ENCODE assay signal across 8 cellular contexts in the genomic region with DNA sequence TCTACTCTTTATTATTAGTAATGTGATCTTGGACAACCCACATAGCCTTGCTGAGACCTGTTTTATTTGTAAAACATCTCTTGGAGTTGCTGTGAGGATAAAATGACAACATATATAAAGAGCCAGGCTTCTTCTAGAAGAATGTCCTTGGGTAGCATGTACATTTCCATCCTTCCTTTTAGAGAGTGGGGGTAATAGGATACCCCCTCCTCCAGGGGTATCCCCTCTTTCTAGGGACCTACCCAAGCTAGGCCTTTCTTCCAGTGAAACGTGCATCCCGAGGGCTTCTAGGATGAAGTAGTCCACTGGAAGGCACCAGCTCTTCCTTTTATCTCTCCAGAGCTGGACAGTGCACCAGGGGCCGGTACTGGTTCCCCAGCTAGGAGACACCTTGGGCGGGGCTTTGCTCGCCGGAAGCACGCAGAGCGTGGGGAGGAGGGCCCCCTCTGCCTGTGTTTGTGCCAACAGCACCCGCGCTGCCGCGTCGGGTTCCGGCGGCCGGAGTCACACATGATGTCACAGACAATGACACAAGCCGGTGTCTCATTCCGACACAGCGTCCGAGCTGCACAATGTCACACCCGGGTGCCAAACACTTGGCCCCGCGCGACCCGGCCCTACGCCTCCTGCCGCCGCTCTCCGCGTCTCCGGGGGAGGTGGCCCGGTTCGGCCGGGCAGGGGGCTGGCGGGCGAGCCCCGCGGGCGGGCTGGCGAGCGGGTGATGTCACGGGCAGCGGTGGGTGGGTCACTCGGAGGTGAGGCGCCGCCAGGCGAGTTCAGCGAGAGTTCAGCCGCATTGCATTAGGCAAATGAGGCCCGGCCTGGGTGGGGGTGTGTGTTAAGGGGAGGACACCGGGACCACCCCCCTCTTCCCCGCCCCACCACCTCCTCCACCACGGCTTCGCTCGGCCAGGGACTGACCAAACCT. TPM values are rescaled to one million over a fixed set of nuclear protein-coding genes. Genes with fewer than 3 reads are reported as not detected.
DNase-seq lines count a peak whose midpoint lies in the region; ATAC-seq, FAIRE-seq and TF ChIP-seq lines count a peak whose summit lies in the region.

No MANE protein-coding gene starts in this region.

- H3K36me3 ChIP-seq in H1 (ENCODE audit: control insufficient read depth in 2 of 4, insufficient read depth in 4 of 4, low read length in 3 of 4) (no peaks in the 10 kb centered on the region), mesodermal cell (ENCODE audit: control insufficient read depth, insufficient read depth, low read length) (peaks cover 9% of the 10 kb centered on the region)

- peaks cover 21 to 44% of the 10 kb centered on the region in 2 experiments for H4K20me1 ChIP-seq in H1 (replicated peaks in 1 of 2; ENCODE audit: control insufficient read depth in 1 of 2, insufficient read depth in 2 of 2, low read length in 2 of 2)

- H4K8ac ChIP-seq in H1 (ENCODE audit: extremely low read depth, insufficient read depth, low read length) = peak overlapping the region; percentile 46; the same call in 1 of the 2 replicates

- H4K5ac ChIP-seq in H1 (ENCODE audit: insufficient read length, low read depth, low read length) = no peak overlapping the region

- no peak for TF ChIP-seq RAD21 in H1 (IDR thresholded peaks at IDR 0.05 in 1 of 2, conservative IDR thresholded peaks at IDR 0.05 in 1 of 2; ENCODE audit: low read depth in 2 of 2, low read length in 2 of 2)

- POLR2A ChIA-PET in H1 (lab: Charles Lee; ENCODE audit: partially characterized antibody) = interaction anchor here (1.2 to 27.8 kb wide), 2 partner anchors 10 to 38 kb away, joined by 3 to 570 read pairs; a partner anchor contains a TSS

- no peak overlapping the region for H4K91ac ChIP-seq in H1 (replicated peaks; ENCODE audit: insufficient read length, low read length)

- H3K18ac ChIP-seq in H1 (ENCODE audit: extremely low read depth, low read length) = no peak overlapping the region

- H3K9me3 ChIP-seq in H1 (ENCODE audit: insufficient read depth in 2 of 2, low read depth in 1 of 2, low read length in 1 of 2) (no peaks in the 10 kb centered on the region), mesodermal cell (ENCODE audit: control insufficient read depth, low read length) (no peaks in the 10 kb centered on the region)

- no peak overlapping the region for H2BK120ac ChIP-seq in H1 (replicated peaks; ENCODE audit: low read depth, low read length)

- TF ChIP-seq CTCF in H1 (IDR thresholded peaks at IDR 0.05; ENCODE audit: control extremely low read depth in 1 of 3, insufficient read depth in 1 of 3, low read depth in 1 of 3, low read length in 3 of 3) = no peak

- H3K79me1 ChIP-seq in H1 (ENCODE audit: low read depth, low read length) = no peaks in the 10 kb centered on the region; the same call in 1 of the 2 replicates

- 5% methylated on average over 32 of the region's 55 CpGs; no CpG with 5 or more reads in 1 of the 2 experiments for WGBS in H1 (ENCODE audit: extremely low coverage in 1 of 2, insufficient coverage in 1 of 2, insufficient read length in 1 of 2, insufficient replicate concordance in 2 of 2, low coverage in 1 of 2, low lambda C conversion rate in 2 of 2, missing lambda C conversion rate in 1 of 2), 2 experiments
- 0 to 2% methylated on average over 28 to 36 of the region's 55 CpGs for WGBS in mesodermal cell (ENCODE audit: insufficient coverage in 2 of 2), 2 experiments

- peaks cover 22 to 80% (median 58%) of the 10 kb centered on the region in 4 experiments for H3K27me3 ChIP-seq in H1 (replicated peaks in 1 of 4; ENCODE audit: control insufficient read depth in 3 of 4, extremely low read depth in 1 of 4, insufficient read depth in 3 of 4, low read length in 3 of 4)

- no peak overlapping the region for H3K4ac ChIP-seq in H1 (replicated peaks; ENCODE audit: insufficient read length, low read depth, low read length)

- peak; percentile 75 for DNase-seq in NCI-H510A treated with DMSO at 0.1 percent for 48 hours (lab: John Stamatoyannopoulos, UW)
- peak in 2 of 3 experiments; percentile 71 to 72 for DNase-seq in activated CD8-positive, alpha-beta memory T cell treated with anti-CD3 and anti-CD28 coated beads for 48 hours (ENCODE audit: low read depth in 2 of 3, low spot score in 2 of 3)
- DNase-seq in H1 (ENCODE audit: low read depth in 1 of 2, low spot score in 2 of 2) = peak in 1 of 2 experiments; percentile 82
- peak; percentile 83 to 87 for DNase-seq in stimulated activated CD8-positive, alpha-beta memory T cell treated with anti-CD3 and anti-CD28 coated beads, Interleukin-15, amount 100 ng/mL, for 48 hours (ENCODE audit: low read depth in 2 of 2)

- no peak for FAIRE-seq in H1 (lab: Jason Lieb, UNC)

- H3K56ac ChIP-seq in H1 (replicated peaks; ENCODE audit: insufficient read length, low read depth, low read length) = no peak overlapping the region

- H2BK15ac ChIP-seq in H1 (ENCODE audit: low read length) = no peak overlapping the region

- no peak for TF ChIP-seq EP300 in H1 (IDR thresholded peaks at IDR 0.05; ENCODE audit: borderline replicate concordance in 1 of 2, low read depth in 2 of 2, low read length in 2 of 2)

- no peak overlapping the region for H3K23ac ChIP-seq in H1 (ENCODE audit: insufficient read length)

- CTCF ChIA-PET in H1 (lab: Charles Lee; ENCODE audit: partially characterized antibody) = interaction anchor here (0.9 to 30.8 kb wide), 3 partner anchors 14 to 23 kb away, joined by 4 to 1198 read pairs (median 74); a partner anchor contains a TSS

- H3K4me3 ChIP-seq in H1 (ENCODE audit: extremely low read depth in 1 of 4, insufficient read depth in 2 of 4, low read depth in 3 of 4, low read length in 4 of 4) = peak overlapping the region; percentile 57 to 74 (median 62)
- H3K4me3 ChIP-seq in mesodermal cell (ENCODE audit: extremely low read depth, insufficient read depth, low read length, poor library complexity, severe bottlenecking) = peak overlapping the region; percentile 80

- H3K4me1 ChIP-seq in H1 (replicated peaks in 1 of 4; ENCODE audit: control insufficient read depth in 3 of 4, insufficient read depth in 4 of 4, low read length in 3 of 4) = peaks cover 13 to 35% (median 29%) of the 10 kb centered on the region in 4 experiments
- H3K4me1 ChIP-seq in mesodermal cell (ENCODE audit: control insufficient read depth, insufficient read depth, low read length, poor library complexity, severe bottlenecking) = peaks cover 16% of the 10 kb centered on the region

- no peak overlapping the region for H2BK20ac ChIP-seq in H1 (ENCODE audit: low read length)

- no peak overlapping the region for H3K27ac ChIP-seq in H1 (ENCODE audit: low read depth, low read length)
- H3K27ac ChIP-seq in mesodermal cell (ENCODE audit: low read depth, low read length, severe bottlenecking) = peak overlapping the region; percentile 94

- no peak overlapping the region for H3K9ac ChIP-seq in H1 (replicated peaks in 1 of 4; ENCODE audit: extremely low read depth in 1 of 4, low read depth in 3 of 4, low read length in 3 of 4)

- TF ChIP-seq POLR2A in H1 (IDR thresholded peaks at IDR 0.05; ENCODE audit: control extremely low read depth in 1 of 2, low read depth in 2 of 2, low read length in 2 of 2) = no peak

- H3K79me2 ChIP-seq in H1 (ENCODE audit: control insufficient read depth in 1 of 2, insufficient read depth in 2 of 2, low read length in 2 of 2) = no peaks in the 10 kb centered on the region

- no peak overlapping the region for H3K14ac ChIP-seq in H1 (ENCODE audit: insufficient read length)

- H3K23me2 ChIP-seq in H1 (ENCODE audit: low read depth, low read length) = peaks cover 25% of the 10 kb centered on the region; the same call in 1 of the 2 replicates

- H2BK5ac ChIP-seq in H1 (ENCODE audit: low read depth, low read length) = no peak overlapping the region

- peak overlapping the region; percentile 73 to 91 for H3K4me2 ChIP-seq in H1 (ENCODE audit: insufficient read depth in 1 of 2, low read depth in 2 of 2, low read length in 2 of 2)

- no peak overlapping the region for H2AFZ ChIP-seq in H1 (ENCODE audit: low read length)

- no peak overlapping the region for H2AK5ac ChIP-seq in H1 (ENCODE audit: low read depth, low read length)

- ATAC-seq in GM18498 (IDR thresholded peaks at IDR 0.05; ENCODE audit: unreplicated experiment) (peak; percentile 84), HG02885 (IDR thresholded peaks at IDR 0.05; ENCODE audit: poor library complexity, unreplicated experiment) (peak; percentile 71), GM18873 (IDR thresholded peaks at IDR 0.05; ENCODE audit: low FRiP score, unreplicated experiment) (no peak)

- no peak overlapping the region for H2BK12ac ChIP-seq in H1 (ENCODE audit: low read depth, low read length)

RNA-seq across cellular contexts. Expression of a gene that starts 23.4 kb away (rescaled TPM):
- 1.4 and 1.9 TPM in 2 replicates for total RNA-seq in H1 (2021; fragmentation: NEBNext Ultra II Directional; extraction: Animal tissue kit (Norgen Biotek cat#: 25700))
- 0.53 and 0.58 TPM in 2 replicates for polyA plus RNA-seq in H1 (2011; rRNA removed)
- polyA plus RNA-seq in H1 (2011; cell fraction: cytosol; rRNA removed) = 0.66 TPM
- 0.90 TPM for polyA plus RNA-seq in H1 (2011; cell fraction: nucleus; rRNA removed)
- 0.25 TPM in 1 of 4 replicates, not detected in the others for polyA plus RNA-seq in H1 (2012, experiment 1 of 2)
- not detected for polyA plus RNA-seq in H1 (2012, experiment 2 of 2)
- polyA plus RNA-seq in H1 (2013, experiment 1 of 2) = 0.43 TPM
- 0.29 TPM for polyA plus RNA-seq in H1 (2013, experiment 2 of 2)
- not detected in 2 replicates for polyA minus RNA-seq in H1 (2011; rRNA and poly(A)+ RNA removed)
- 3.2 TPM for polyA minus RNA-seq in H1 (2011; cell fraction: cytosol; rRNA and poly(A)+ RNA removed)
- 1.3 TPM for polyA minus RNA-seq in H1 (2011; cell fraction: nucleus; rRNA and poly(A)+ RNA removed)
- 0.37 TPM for polyA plus RNA-seq in mesodermal cell (2013, experiment 1 of 2)
- polyA plus RNA-seq in mesodermal cell (2013, experiment 2 of 2) = not detected

RNA-seq across cellular contexts. Expression of a gene that starts 32.2 kb away (rescaled TPM):
- total RNA-seq in H1 (2021; fragmentation: NEBNext Ultra II Directional; extraction: Animal tissue kit (Norgen Biotek cat#: 25700)) = 13.4 and 16.5 TPM in 2 replicates
- polyA plus RNA-seq in H1 (2011; rRNA removed) = 4.4 and 7.8 TPM in 2 replicates
- polyA plus RNA-seq in H1 (2011; cell fraction: cytosol; rRNA removed) = 2.5 TPM
- 6.9 TPM for polyA plus RNA-seq in H1 (2011; cell fraction: nucleus; rRNA removed)
- 12.6 to 17.5 TPM (median 16.0 TPM) in 4 replicates for polyA plus RNA-seq in H1 (2012, experiment 1 of 2)
- polyA plus RNA-seq in H1 (2012, experiment 2 of 2) = 13.9 TPM
- polyA plus RNA-seq in H1 (2013, experiment 1 of 2) = 11.2 TPM
- 11.1 TPM for polyA plus RNA-seq in H1 (2013, experiment 2 of 2)
- 2.9 and 6.4 TPM in 2 replicates for polyA minus RNA-seq in H1 (2011; rRNA and poly(A)+ RNA removed)
- 8.4 TPM for polyA minus RNA-seq in H1 (2011; cell fraction: cytosol; rRNA and poly(A)+ RNA removed)
- polyA minus RNA-seq in H1 (2011; cell fraction: nucleus; rRNA and poly(A)+ RNA removed) = 6.2 TPM
- polyA plus RNA-seq in mesodermal cell (2013, experiment 1 of 2) = 40.2 TPM
- polyA plus RNA-seq in mesodermal cell (2013, experiment 2 of 2) = 31.4 TPM

RNA-seq across cellular contexts. Expression of a gene that starts 53.5 kb away (rescaled TPM):
- total RNA-seq in H1 (2021; fragmentation: NEBNext Ultra II Directional; extraction: Animal tissue kit (Norgen Biotek cat#: 25700)) = 139 and 140 TPM in 2 replicates
- polyA plus RNA-seq in H1 (2011; rRNA removed) = 38.0 and 50.5 TPM in 2 replicates
- polyA plus RNA-seq in H1 (2011; cell fraction: cytosol; rRNA removed) = 62.0 TPM
- 32.6 TPM for polyA plus RNA-seq in H1 (2011; cell fraction: nucleus; rRNA removed)
- polyA plus RNA-seq in H1 (2012, experiment 1 of 2) = 66.3 to 99.0 TPM (median 74.5 TPM) in 4 replicates
- 10.6 TPM for polyA plus RNA-seq in H1 (2012, experiment 2 of 2)
- 87.2 TPM for polyA plus RNA-seq in H1 (2013, experiment 1 of 2)
- polyA plus RNA-seq in H1 (2013, experiment 2 of 2) = 90.5 TPM
- 51.3 and 81.1 TPM in 2 replicates for polyA minus RNA-seq in H1 (2011; rRNA and poly(A)+ RNA removed)
- 38.5 TPM for polyA minus RNA-seq in H1 (2011; cell fraction: cytosol; rRNA and poly(A)+ RNA removed)
- polyA minus RNA-seq in H1 (2011; cell fraction: nucleus; rRNA and poly(A)+ RNA removed) = 58.3 TPM
- 27.1 TPM for polyA plus RNA-seq in mesodermal cell (2013, experiment 1 of 2)
- polyA plus RNA-seq in mesodermal cell (2013, experiment 2 of 2) = 24.8 TPM
